In genomic region chr12:2387051-2387834, GRCh38 we compare ENCODE assay signal across 12 cellular contexts.
A peak's percentile ranks its signal among the peaks of the same experiment; 100 is the strongest.
DNase-seq lines count a peak whose midpoint lies in the region; ATAC-seq and TF ChIP-seq lines count a peak whose summit lies in the region.
"Had no signal": no experiment of that assay in that cellular context is flagged by ENCODE, and none has a peak within 500 bp of the region (broad histone marks: within the 10 kb centered on the region; RNA-seq: fewer than 3 reads in every experiment).

No MANE protein-coding gene starts in this region.

- no peak for TF ChIP-seq CTCF in thyroid gland (IDR thresholded peaks at IDR 0.05)

- H3K4me1 Mint-ChIP-seq in activated CD4-positive, alpha-beta T cell treated with anti-CD3 and anti-CD28 coated beads for 36 hours: no peaks in the 10 kb centered on the region
- no peaks in the 10 kb centered on the region for H3K4me1 Mint-ChIP-seq in activated CD4-positive, alpha-beta T cell treated with anti-CD3 and anti-CD28 coated beads, Interleukin-2, amount 10 ng/mL, durations not matched to agents 7 days and 5 days

- CTCF ChIA-PET in activated CD4-positive, alpha-beta T cell treated with anti-CD3 and anti-CD28 coated beads for 36 hours (lab: Charles Lee): interaction anchor here (1.0 to 1.7 kb wide), 5 partner anchors 7 to 196 kb away, joined by 3 to 5 read pairs (median 4); no protein-coding TSS in a partner anchor
- CTCF ChIA-PET in activated CD4-positive, alpha-beta T cell treated with anti-CD3 and anti-CD28 coated beads, Interleukin-2, amount 10 ng/mL, durations not matched to agents 7 days and 5 days (lab: Charles Lee): interaction anchor here (1.0 kb wide), 1 partner anchor 10 kb away, joined by 4 read pairs; no protein-coding TSS in a partner anchor

- DNase-seq in activated CD4-positive, alpha-beta T cell treated with anti-CD3 and anti-CD28 coated beads for 36 hours: peak; percentile 73
- no peak for DNase-seq in activated CD4-positive, alpha-beta T cell treated with anti-CD3 and anti-CD28 coated beads, Interleukin-2, amount 10 ng/mL, durations not matched to agents 7 days and 5 days
- peak; percentile 73 for DNase-seq in stimulated activated CD4-positive, alpha-beta T cell treated with anti-CD3 and anti-CD28 coated beads, Interleukin-1b, Interleukin-23, amount 100 ng/mL, for 48 hours
- DNase-seq in activated gamma-delta T cell treated with Interleukin-2 at 50 U/mL for 16 hours (no peak), HCEC 1CT (no peak), thyroid gland (no peak)
- DNase-seq: GF-D8, NCI-H2029 had no signal

- peak; percentile 91 for ATAC-seq in activated CD4-positive, alpha-beta T cell treated with anti-CD3 and anti-CD28 coated beads for 36 hours
- peak; percentile 70 for ATAC-seq in GM21390 (IDR thresholded peaks at IDR 0.05; ENCODE audit: unreplicated experiment)
- peak; percentile 56 for ATAC-seq in HG03521 (IDR thresholded peaks at IDR 0.05; ENCODE audit: unreplicated experiment)

- no peaks in the 10 kb centered on the region for H3K27me3 ChIP-seq in thyroid gland
- H3K27me3 ChIP-seq: suprapubic skin had no signal

- POLR2A ChIA-PET in activated CD4-positive, alpha-beta T cell treated with anti-CD3 and anti-CD28 coated beads for 36 hours (lab: Charles Lee): no interaction called here
- POLR2A ChIA-PET in activated CD4-positive, alpha-beta T cell treated with anti-CD3 and anti-CD28 coated beads, Interleukin-2, amount 10 ng/mL, durations not matched to agents 7 days and 5 days (lab: Charles Lee): no interaction called here

- no peak overlapping the region for H3K27ac ChIP-seq in thyroid gland
- H3K27ac ChIP-seq: suprapubic skin had no signal

- TF ChIP-seq POLR2A in thyroid gland (IDR thresholded peaks at IDR 0.05): no peak

- H3K9me3 ChIP-seq in thyroid gland: no peaks in the 10 kb centered on the region
- H3K9me3 ChIP-seq: suprapubic skin had no signal

- H3K36me3 ChIP-seq in thyroid gland: no peaks in the 10 kb centered on the region
- H3K36me3 ChIP-seq: suprapubic skin had no signal

- H3K27me3 Mint-ChIP-seq in activated CD4-positive, alpha-beta T cell treated with anti-CD3 and anti-CD28 coated beads for 36 hours: peaks cover 9% of the 10 kb centered on the region
- peaks cover 4% of the 10 kb centered on the region for H3K27me3 Mint-ChIP-seq in activated CD4-positive, alpha-beta T cell treated with anti-CD3 and anti-CD28 coated beads, Interleukin-2, amount 10 ng/mL, durations not matched to agents 7 days and 5 days
- H3K27me3 Mint-ChIP-seq: activated naive CD8-positive, alpha-beta T cell had no signal

- no peak overlapping the region for H3K4me3 ChIP-seq in thyroid gland (replicated peaks in 1 of 3)
- H3K4me3 ChIP-seq: suprapubic skin had no signal

- H3K4me1 ChIP-seq in thyroid gland: peaks cover 0 to 2% of the 10 kb centered on the region in 2 donors

- intact Hi-C loops in activated CD4-positive, alpha-beta T cell treated with anti-CD3 and anti-CD28 coated beads for 36 hours (cut with DNase I, micrococcal nuclease): loop anchor here in 1 of 2 experiments (1.0 to 5.0 kb wide), 5 partner anchors 28 to 590 kb away; no protein-coding TSS in a partner anchor
- intact Hi-C loops in thyroid gland (cut with DNase I): no loop called here

- WGBS in thyroid gland, 2 donors: 79 to 87% methylated on average over 12 of the region's 12 CpGs

- H3K4me3 Mint-ChIP-seq in activated CD4-positive, alpha-beta T cell treated with anti-CD3 and anti-CD28 coated beads for 36 hours: no peak overlapping the region
- no peak overlapping the region for H3K4me3 Mint-ChIP-seq in activated CD4-positive, alpha-beta T cell treated with anti-CD3 and anti-CD28 coated beads, Interleukin-2, amount 10 ng/mL, durations not matched to agents 7 days and 5 days
- H3K4me3 Mint-ChIP-seq: activated naive CD8-positive, alpha-beta T cell had no signal

- no peaks in the 10 kb centered on the region for H3K9me3 Mint-ChIP-seq in activated CD4-positive, alpha-beta T cell treated with anti-CD3 and anti-CD28 coated beads for 36 hours (ENCODE audit: low read depth)
- H3K9me3 Mint-ChIP-seq in activated CD4-positive, alpha-beta T cell treated with anti-CD3 and anti-CD28 coated beads, Interleukin-2, amount 10 ng/mL, durations not matched to agents 7 days and 5 days: no peaks in the 10 kb centered on the region

- no peak overlapping the region for H3K27ac Mint-ChIP-seq in activated CD4-positive, alpha-beta T cell treated with anti-CD3 and anti-CD28 coated beads for 36 hours
- no peak overlapping the region for H3K27ac Mint-ChIP-seq in activated CD4-positive, alpha-beta T cell treated with anti-CD3 and anti-CD28 coated beads, Interleukin-2, amount 10 ng/mL, durations not matched to agents 7 days and 5 days
- H3K27ac Mint-ChIP-seq: activated naive CD8-positive, alpha-beta T cell had no signal

- H3K36me3 Mint-ChIP-seq in activated CD4-positive, alpha-beta T cell treated with anti-CD3 and anti-CD28 coated beads for 36 hours (ENCODE audit: low read depth): no peaks in the 10 kb centered on the region
- no peaks in the 10 kb centered on the region for H3K36me3 Mint-ChIP-seq in activated CD4-positive, alpha-beta T cell treated with anti-CD3 and anti-CD28 coated beads, Interleukin-2, amount 10 ng/mL, durations not matched to agents 7 days and 5 days (ENCODE audit: low read depth)
- H3K36me3 Mint-ChIP-seq: activated naive CD8-positive, alpha-beta T cell had no signal

Comparison
In these comparisons a context has a peak if more than half of its experiments do, and no peak if none do; other contexts are left out.
1. DNase-seq: peak in activated CD4-positive, alpha-beta T cell treated with anti-CD3 and anti-CD28 coated beads for 36 hours (single experiment) and stimulated activated CD4-positive, alpha-beta T cell treated with anti-CD3 and anti-CD28 coated beads, Interleukin-1b, Interleukin-23, amount 100 ng/mL, for 48 hours (single experiment); none in activated CD4-positive, alpha-beta T cell treated with anti-CD3 and anti-CD28 coated beads, Interleukin-2, amount 10 ng/mL, durations not matched to agents 7 days and 5 days (single experiment), activated gamma-delta T cell treated with Interleukin-2 at 50 U/mL for 16 hours (single experiment), HCEC 1CT (single experiment) and thyroid gland (0 of 2).
2. Peak in every context shown above with its lines, with median percentiles within 50 percentile points of each other: ATAC-seq.